31 cellular contexts compared by ENCODE assay signal in the genomic region with DNA sequence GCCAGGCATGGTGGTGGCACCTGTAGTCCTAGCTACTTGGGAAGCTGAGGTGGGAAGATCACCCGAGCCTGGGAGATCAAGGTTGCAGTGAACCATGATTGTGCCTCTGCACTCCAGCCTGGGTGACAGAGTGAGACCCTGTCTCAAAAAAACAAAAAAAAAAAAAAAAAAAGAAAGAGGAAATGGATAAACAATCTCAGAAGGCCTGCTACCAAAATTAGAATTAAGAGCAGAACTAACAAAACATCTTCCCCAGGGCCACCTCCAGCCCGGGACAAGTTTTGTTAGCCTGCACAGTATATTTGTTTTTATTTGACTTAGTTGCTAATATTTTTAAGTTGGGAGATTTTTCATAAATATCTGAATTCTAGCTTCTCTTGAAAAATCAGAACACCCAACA. TPM values are rescaled to one million over a fixed set of nuclear protein-coding genes. Genes with fewer than 3 reads are reported as not detected.
"Had no signal": no experiment of that assay in that cellular context is flagged by ENCODE, and none has a peak within 500 bp of the region (broad histone marks: within the 10 kb centered on the region; RNA-seq: fewer than 3 reads in every experiment).

No MANE protein-coding gene starts in this region.

- H3K9me3 Mint-ChIP-seq: central memory CD8-positive, alpha-beta T cell; effector memory CD8-positive, alpha-beta T cell; mesothelial cell of epicardium; natural killer cell treated with Interleukin-12 subunit alpha and Interleukin-12 subunit beta and Interleukin-15 and Interleukin-18, amount 100 ng/mL, for 72 hours; stimulated activated naive CD8-positive, alpha-beta T cell treated with anti-CD3 and anti-CD28 coated beads, Interleukin-15, Interleukin-2, amounts not matched to agents 100 ng/mL and 50 ng/mL, for 24 hours had no signal

- H3K36me3 Mint-ChIP-seq: activated naive CD8-positive, alpha-beta T cell; mesothelial cell of epicardium; natural killer cell treated with Interleukin-12 subunit alpha and Interleukin-12 subunit beta and Interleukin-15 and Interleukin-18, amount 100 ng/mL, for 72 hours had no signal

- DNase-seq: activated CD4-positive, alpha-beta T cell treated with anti-CD3 and anti-CD28 coated beads for 1 hour; activated CD4-positive, alpha-beta T cell treated with anti-CD3 and anti-CD28 coated beads, Interleukin-2, amount 50 U/mL, for 1 hour; activated CD8-positive, alpha-beta T cell treated with anti-CD3 and anti-CD28 coated beads, Interleukin-2, amount 10 ng/mL, durations not matched to agents 7 days and 5 days; activated naive CD4-positive, alpha-beta T cell; activated T-cell treated with anti-CD3 and anti-CD28 coated beads, Interleukin-2, amount 50 U/mL, for 1 hour; adrenal gland; colonic mucosa; dorsolateral prefrontal cortex; effector memory CD8-positive, alpha-beta T cell; foreskin melanocyte; glutamatergic neuron; hypothalamus; left ventricle myocardium inferior; ovary; stimulated activated CD4-positive, alpha-beta T cell treated with anti-CD3 and anti-CD28 coated beads, Interleukin-4, amount 100 ng/mL, for 1 hour; substantia nigra; thyroid gland; upper lobe of right lung; WERI-Rb-1 had no signal

- H3K27me3 ChIP-seq: colonic mucosa, ovary, thyroid gland had no signal

- H3K4me1 ChIP-seq: adrenal gland, breast epithelium, colonic mucosa, left ventricle myocardium inferior, prostate gland, thyroid gland, upper lobe of right lung had no signal

- H3K36me3 ChIP-seq: adrenal gland, breast epithelium, colonic mucosa, left ventricle myocardium inferior, ovary, prostate gland, thyroid gland, upper lobe of right lung had no signal

- H3K4me3 Mint-ChIP-seq: activated CD8-positive, alpha-beta T cell treated with anti-CD3 and anti-CD28 coated beads, Interleukin-2, amount 10 ng/mL, durations not matched to agents 7 days and 5 days; activated naive CD8-positive, alpha-beta T cell; central memory CD8-positive, alpha-beta T cell; effector memory CD8-positive, alpha-beta T cell; mesothelial cell of epicardium; natural killer cell treated with Interleukin-12 subunit alpha and Interleukin-12 subunit beta and Interleukin-15 and Interleukin-18, amount 100 ng/mL, for 72 hours; stimulated activated naive CD8-positive, alpha-beta T cell treated with anti-CD3 and anti-CD28 coated beads, Interleukin-15, Interleukin-2, amounts not matched to agents 100 ng/mL and 50 ng/mL, for 24 hours had no signal

- H3K9me3 ChIP-seq: adrenal gland, breast epithelium, colonic mucosa, left ventricle myocardium inferior, ovary, prostate gland, thyroid gland, upper lobe of right lung had no signal

- H3K4me1 Mint-ChIP-seq: central memory CD8-positive, alpha-beta T cell; mesothelial cell of epicardium had no signal

- FAIRE-seq: astrocyte, endothelial cell of umbilical vein, TTC549 had no signal

- H3K27ac ChIP-seq: adrenal gland, breast epithelium, colonic mucosa, dorsolateral prefrontal cortex, left ventricle myocardium inferior, ovary, prostate gland, thyroid gland, upper lobe of right lung, WERI-Rb-1 had no signal

- ATAC-seq: activated CD8-positive, alpha-beta T cell treated with anti-CD3 and anti-CD28 coated beads, Interleukin-2, amount 10 ng/mL, durations not matched to agents 7 days and 5 days; effector memory CD8-positive, alpha-beta T cell; esophagus mucosa; natural killer cell treated with Interleukin-12 subunit alpha and Interleukin-12 subunit beta and Interleukin-15 and Interleukin-18, amount 100 ng/mL, for 72 hours; upper lobe of right lung had no signal

- H3K27ac Mint-ChIP-seq: activated CD8-positive, alpha-beta T cell treated with anti-CD3 and anti-CD28 coated beads, Interleukin-2, amount 10 ng/mL, durations not matched to agents 7 days and 5 days; activated naive CD8-positive, alpha-beta T cell; effector memory CD8-positive, alpha-beta T cell; mesothelial cell of epicardium; natural killer cell treated with Interleukin-12 subunit alpha and Interleukin-12 subunit beta and Interleukin-15 and Interleukin-18, amount 100 ng/mL, for 72 hours; stimulated activated naive CD8-positive, alpha-beta T cell treated with anti-CD3 and anti-CD28 coated beads, Interleukin-15, Interleukin-2, amounts not matched to agents 100 ng/mL and 50 ng/mL, for 24 hours had no signal

- H3K4me3 ChIP-seq: adrenal gland, breast epithelium, colonic mucosa, dorsolateral prefrontal cortex, left ventricle myocardium inferior, ovary, prostate gland, thyroid gland, upper lobe of right lung had no signal

RNA-seq across cellular contexts. Expression of gene PAX5, which starts 23.1 kb away (rescaled TPM):
- total RNA-seq: astrocyte, endothelial cell of umbilical vein, left ventricle myocardium inferior, lung microvascular endothelial cell, mesothelial cell of epicardium had no signal
